In the genomic region with DNA sequence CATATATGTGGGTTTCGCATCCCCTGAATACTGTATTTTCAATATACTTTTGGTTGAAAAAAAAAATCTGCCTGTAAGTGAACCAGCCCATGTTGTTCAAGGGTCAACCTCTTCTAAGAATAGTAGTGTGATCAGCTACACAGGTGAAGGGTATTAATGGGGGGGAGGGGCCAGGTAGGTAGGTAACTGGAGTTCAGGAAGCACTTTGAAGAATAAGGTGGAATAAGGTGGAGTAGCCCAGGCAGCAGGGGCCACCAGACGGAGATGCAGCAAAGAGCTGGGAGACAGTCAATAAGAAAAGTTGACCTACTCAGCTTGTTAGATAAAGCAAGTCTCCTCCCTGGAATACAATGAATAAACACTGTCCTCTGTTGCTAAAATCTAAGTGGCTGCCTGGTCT, we compare ENCODE assay signal across 1 cellular context.
TF ChIP-seq lines count a peak whose summit lies in the region.

No MANE protein-coding gene starts in this region.

TF ChIP-seq in PFSK-1, 5 proteins besides CTCF, POLR2A, EP300 and RAD21 (continued from another document):
- no peak for TF ChIP-seq REST (IDR thresholded peaks at IDR 0.05; ENCODE audit: insufficient read depth in 1 of 2, low read depth in 2 of 2, low read length in 2 of 2)
